8 cellular contexts compared by ENCODE assay signal in genomic region chr18:50374753-50375391, GRCh38. TPM values are rescaled to one million over a fixed set of nuclear protein-coding genes. Genes with fewer than 3 reads are reported as not detected.
DNase-seq lines count a peak whose midpoint lies in the region; ATAC-seq and TF ChIP-seq lines count a peak whose summit lies in the region.

TSS of gene SKA1 (plus strand) at chr18:50375046. CDS start at chr18:50375831, 785 bp downstream.

- H3K36me3 ChIP-seq in SU-DHL-6 (ENCODE audit: low read length) (peaks cover 17% of the 10 kb centered on the region), thyroid gland (no peaks in the 10 kb centered on the region)

- peak within 1 kb of the TSS; percentile 85 for H2AFZ ChIP-seq in SU-DHL-6 (ENCODE audit: low read depth, low read length, severe bottlenecking)

- peak within 1 kb of the TSS; percentile 85 for H3K9ac ChIP-seq in SU-DHL-6 (ENCODE audit: low read length)

- H3K9me3 Mint-ChIP-seq in activated naive CD8-positive, alpha-beta T cell treated with anti-CD3 and anti-CD28 coated beads, Interleukin-2, amount 10 ng/mL, durations not matched to agents 7 days and 5 days: peaks cover 4% of the 10 kb centered on the region
- peaks cover 7% of the 10 kb centered on the region for H3K9me3 Mint-ChIP-seq in osteocyte (ENCODE audit: unreplicated experiment)

- intact Hi-C loops in head of caudate nucleus (cut with DNase I) (loop anchor here (5.0 kb wide), 1 partner anchor 93 kb away; the partner anchor contains the start of gene MBD1), thyroid gland (cut with DNase I) (no loop called here)

- peak within 1 kb of the TSS; percentile 93 for H3K4me3 Mint-ChIP-seq in activated naive CD8-positive, alpha-beta T cell treated with anti-CD3 and anti-CD28 coated beads, Interleukin-2, amount 10 ng/mL, durations not matched to agents 7 days and 5 days
- H3K4me3 Mint-ChIP-seq in osteocyte (ENCODE audit: unreplicated experiment): peak within 1 kb of the TSS; percentile 78

- H3K4me3 ChIP-seq in SU-DHL-6 (ENCODE audit: insufficient read depth, low read length, poor library complexity, severe bottlenecking): peak within 1 kb of the TSS; percentile 86
- peak within 1 kb of the TSS in 1 of 3 donors; percentile 24 for H3K4me3 ChIP-seq in thyroid gland (replicated peaks in 1 of 3)

- H3K9me2 ChIP-seq in SU-DHL-6 (replicated peaks; ENCODE audit: insufficient read depth, low read length): no peaks in the 10 kb centered on the region

- no peak for TF ChIP-seq CTCF in SU-DHL-6 (IDR thresholded peaks at IDR 0.05; ENCODE audit: insufficient read depth, low read length, poor library complexity, severe bottlenecking)
- no peak for TF ChIP-seq CTCF in osteocyte (IDR thresholded peaks at IDR 0.05)
- no peak for TF ChIP-seq CTCF in thyroid gland (IDR thresholded peaks at IDR 0.05)

- H3K4me1 Mint-ChIP-seq in activated naive CD8-positive, alpha-beta T cell treated with anti-CD3 and anti-CD28 coated beads, Interleukin-2, amount 10 ng/mL, durations not matched to agents 7 days and 5 days: peaks cover 22% of the 10 kb centered on the region
- peaks cover 12% of the 10 kb centered on the region for H3K4me1 Mint-ChIP-seq in osteocyte (ENCODE audit: unreplicated experiment)

- 0 to 1% methylated on average over 19 to 36 of the region's 47 CpGs for WGBS in thyroid gland, 2 donors

- peaks cover 3% of the 10 kb centered on the region for H3K27me3 Mint-ChIP-seq in activated naive CD8-positive, alpha-beta T cell treated with anti-CD3 and anti-CD28 coated beads, Interleukin-2, amount 10 ng/mL, durations not matched to agents 7 days and 5 days
- peaks cover 2% of the 10 kb centered on the region for H3K27me3 Mint-ChIP-seq in osteocyte (ENCODE audit: unreplicated experiment)

- H3K27me3 ChIP-seq in SU-DHL-6 (ENCODE audit: low read length): no peaks in the 10 kb centered on the region
- H3K27me3 ChIP-seq in thyroid gland: no peaks in the 10 kb centered on the region

- H3K4me1 ChIP-seq in thyroid gland: peaks cover 0 to 6% of the 10 kb centered on the region in 2 donors

- ATAC-seq in HG02678 (IDR thresholded peaks at IDR 0.05; ENCODE audit: unreplicated experiment): peak; percentile 96
- ATAC-seq in activated naive CD8-positive, alpha-beta T cell treated with anti-CD3 and anti-CD28 coated beads, Interleukin-2, amount 10 ng/mL, durations not matched to agents 7 days and 5 days (ENCODE audit: low read depth): peak; percentile 98

- H3K27ac ChIP-seq in SU-DHL-6 (ENCODE audit: low read depth, low read length) (peak within 1 kb of the TSS; percentile 50), thyroid gland (peak within 1 kb of the TSS; percentile 29 to 49 (median 47))

- no peaks in the 10 kb centered on the region for H3F3A ChIP-seq in SU-DHL-6 (ENCODE audit: insufficient read depth)

- H3K9me3 ChIP-seq in SU-DHL-6 (ENCODE audit: insufficient read depth, low read length): no peaks in the 10 kb centered on the region
- no peaks in the 10 kb centered on the region for H3K9me3 ChIP-seq in thyroid gland

- POLR2A ChIA-PET in activated naive CD8-positive, alpha-beta T cell treated with anti-CD3 and anti-CD28 coated beads, Interleukin-2, amount 10 ng/mL, durations not matched to agents 7 days and 5 days (lab: Charles Lee): interaction anchor here (0.5 to 1.6 kb wide), 9 partner anchors 10 to 881 kb away, joined by 3 to 9 read pairs (median 3); partner anchors contain the start of genes CFAP53, MBD1 and SMAD4

- peak; percentile 96 for DNase-seq in NCI-H128 (lab: John Stamatoyannopoulos, UW; ENCODE audit: unreplicated experiment)
- peak; percentile 91 for DNase-seq in activated naive CD8-positive, alpha-beta T cell treated with anti-CD3 and anti-CD28 coated beads, Interleukin-2, amount 10 ng/mL, durations not matched to agents 7 days and 5 days
- DNase-seq in head of caudate nucleus: peak; percentile 78 to 96 (median 92)
- peak; percentile 98 for DNase-seq in osteocyte (ENCODE audit: extremely low spot score, unreplicated experiment)
- DNase-seq in thyroid gland: peak; percentile 88 to 94

- H3K27ac Mint-ChIP-seq in activated naive CD8-positive, alpha-beta T cell treated with anti-CD3 and anti-CD28 coated beads, Interleukin-2, amount 10 ng/mL, durations not matched to agents 7 days and 5 days: peak within 1 kb of the TSS; percentile 86
- H3K27ac Mint-ChIP-seq in osteocyte (ENCODE audit: unreplicated experiment): peak within 1 kb of the TSS; percentile 83

- TF ChIP-seq POLR2A in GM10847 (IDR thresholded peaks at IDR 0.05; ENCODE audit: extremely low read depth, insufficient read length): peak; percentile 72
- TF ChIP-seq POLR2A in thyroid gland (IDR thresholded peaks at IDR 0.05): peak in 1 of 2 donors; percentile 81

- H3K36me3 Mint-ChIP-seq in activated naive CD8-positive, alpha-beta T cell treated with anti-CD3 and anti-CD28 coated beads, Interleukin-2, amount 10 ng/mL, durations not matched to agents 7 days and 5 days: peaks cover 10% of the 10 kb centered on the region
- no peaks in the 10 kb centered on the region for H3K36me3 Mint-ChIP-seq in osteocyte (ENCODE audit: unreplicated experiment)

- H3K79me2 ChIP-seq in SU-DHL-6 (ENCODE audit: insufficient read depth, low read length): peaks cover 16% of the 10 kb centered on the region

- no peaks in the 10 kb centered on the region for H4K20me1 ChIP-seq in SU-DHL-6 (ENCODE audit: low read depth, low read length)

- H3K4me2 ChIP-seq in SU-DHL-6 (ENCODE audit: low read depth, low read length, poor library complexity, severe bottlenecking): peak within 1 kb of the TSS; percentile 85

RNA-seq across cellular contexts. Expression of gene SKA1, which starts in this region (rescaled TPM):
- total RNA-seq in activated naive CD8-positive, alpha-beta T cell treated with anti-CD3 and anti-CD28 coated beads, Interleukin-2, amount 10 ng/mL, durations not matched to agents 7 days and 5 days: 10 to 100 TPM; 25.6 to 27.8 TPM
- 3.5 and 4.0 TPM in 2 replicates for total RNA-seq in osteocyte
- under 1 TPM in 1 of 4 donors, not detected in 3; 0.45 TPM for total RNA-seq in thyroid gland

Comparison
In these comparisons a context has a peak if more than half of its experiments do, and no peak if none do; other contexts are left out.
1. Peak in DNase-seq and H3K27ac ChIP-seq in thyroid gland; RNA of the gene not detected or under 1 TPM.